Comparison of ENCODE assay signal across 1 cellular context in the genomic region with DNA sequence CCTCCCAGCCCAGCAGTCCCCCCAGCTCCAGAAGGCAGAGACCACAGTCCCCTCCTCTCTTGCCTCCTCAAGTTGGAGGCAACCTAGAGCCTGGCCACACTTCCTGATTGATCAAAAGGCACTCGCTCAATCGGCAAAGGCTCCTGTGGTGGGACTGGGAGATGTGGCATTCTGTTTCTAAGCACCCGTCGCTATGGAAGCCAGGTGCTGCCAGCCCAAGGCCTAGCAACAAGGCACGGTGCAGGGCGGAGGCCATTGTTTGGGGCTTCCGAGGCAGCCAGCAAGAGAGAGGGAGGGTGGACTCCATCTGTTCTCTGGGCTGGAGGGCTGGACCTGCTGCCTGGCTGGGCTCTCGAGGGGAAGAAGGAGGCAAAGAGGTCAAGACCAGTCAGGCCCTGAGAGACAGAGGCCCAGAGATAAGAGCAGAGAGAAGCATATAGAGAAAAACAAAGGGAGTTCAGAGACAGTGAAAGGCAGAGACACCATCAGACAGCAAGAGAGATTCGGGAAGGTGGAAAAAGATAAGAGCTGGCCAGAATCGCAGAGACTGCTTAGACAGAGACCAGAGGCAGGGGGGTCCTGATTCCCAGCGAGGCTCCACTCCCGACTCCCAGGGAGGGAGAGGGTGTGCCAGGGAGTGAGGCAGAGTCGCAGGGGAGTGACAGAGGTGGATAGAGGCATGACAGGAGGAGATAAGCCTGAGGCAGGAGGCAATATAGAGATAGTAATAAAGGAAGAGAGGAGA.
TF ChIP-seq lines count a peak whose summit lies in the region.

No MANE protein-coding gene starts in this region.

TF ChIP-seq in H1, 55 proteins besides CTCF, POLR2A, EP300 and RAD21:
- TF ChIP-seq YY1 (IDR thresholded peaks at IDR 0.05; ENCODE audit: low read depth, low read length) (peak; percentile 94), SAP30 (IDR thresholded peaks at IDR 0.05; ENCODE audit: insufficient read depth, insufficient replicate concordance, low read length) (peak; percentile 94), SIN3A (conservative IDR thresholded peaks at IDR 0.05 in 1 of 2, IDR thresholded peaks at IDR 0.05 in 1 of 2; ENCODE audit: low read depth in 1 of 2, low read length in 2 of 2) (peak; percentile 97 to 99), HDAC2 (IDR thresholded peaks at IDR 0.05; ENCODE audit: borderline replicate concordance in 1 of 2, low read depth in 2 of 2, low read length in 2 of 2) (no peak; a peak in 1 of 4 replicates), TCF12 (IDR thresholded peaks at IDR 0.05; ENCODE audit: low read depth, low read length) (0 out of 2 replicates have a peak, but pooled peaks have one; percentile 55), RFX5 (IDR thresholded peaks at IDR 0.05; ENCODE audit: borderline replicate concordance, low read depth, low read length) (peak; percentile 37; the same call in 1 of the 2 replicates)
- TF ChIP-seq, protein P1, sequence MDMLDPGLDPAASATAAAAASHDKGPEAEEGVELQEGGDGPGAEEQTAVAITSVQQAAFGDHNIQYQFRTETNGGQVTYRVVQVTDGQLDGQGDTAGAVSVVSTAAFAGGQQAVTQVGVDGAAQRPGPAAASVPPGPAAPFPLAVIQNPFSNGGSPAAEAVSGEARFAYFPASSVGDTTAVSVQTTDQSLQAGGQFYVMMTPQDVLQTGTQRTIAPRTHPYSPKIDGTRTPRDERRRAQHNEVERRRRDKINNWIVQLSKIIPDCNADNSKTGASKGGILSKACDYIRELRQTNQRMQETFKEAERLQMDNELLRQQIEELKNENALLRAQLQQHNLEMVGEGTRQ (IDR thresholded peaks at IDR 0.05; ENCODE audit: low read length) = no peak
TF ChIP-seq in H1: peak in this region for 5.
